In genomic region chr19:13880059-13880672, GRCh38 we compare ENCODE assay signal across 1 cellular context.
TF ChIP-seq lines count a peak whose summit lies in the region.

No MANE protein-coding gene starts in this region.

TF ChIP-seq in K562, 482 proteins besides CTCF, POLR2A, EP300 and RAD21 (continued from another document and continues in another):
- no peak for TF ChIP-seq ZNF518B (CRISPR knock-in tag; IDR thresholded peaks at IDR 0.05)
- no peak for TF ChIP-seq RNF219 (CRISPR knock-in tag; IDR thresholded peaks at IDR 0.05)
- TF ChIP-seq ZNF57 (CRISPR knock-in tag; IDR thresholded peaks at IDR 0.05): no peak
- 0 out of 2 replicates have a peak, but pooled peaks have one; percentile 35 for TF ChIP-seq PTBP1 (IDR thresholded peaks at IDR 0.05; ENCODE audit: low read depth, low read length)
- no peak for TF ChIP-seq NELFE (IDR thresholded peaks at IDR 0.05; ENCODE audit: insufficient read depth, insufficient read length)
- TF ChIP-seq RB1 (IDR thresholded peaks at IDR 0.05; ENCODE audit: low read depth): peak; percentile 96
- TF ChIP-seq SAFB (IDR thresholded peaks at IDR 0.05; ENCODE audit: borderline replicate concordance, low read depth, low read length): peak; percentile 46; the same call in 1 of the 2 replicates
- TF ChIP-seq ZMIZ1 (IDR thresholded peaks at IDR 0.05; ENCODE audit: low read depth in 2 of 2, low read length in 2 of 2): 0 out of 4 replicates have a peak, but pooled peaks of 1 of the 2 experiments have one; percentile 60
- peak; percentile 22; the same call in 1 of the 2 replicates for TF ChIP-seq CBFB (CRISPR knock-in tag; IDR thresholded peaks at IDR 0.05)
- TF ChIP-seq ZNF197 (CRISPR knock-in tag; IDR thresholded peaks at IDR 0.05; ENCODE audit: low read depth): no peak
- TF ChIP-seq BHLHE40 (IDR thresholded peaks at IDR 0.05; ENCODE audit: low read length): peak; percentile 72
- no peak for TF ChIP-seq POLR3A (IDR thresholded peaks at IDR 0.05; ENCODE audit: borderline replicate concordance, extremely low read depth, insufficient read depth, insufficient read length)
- peak; percentile 88 for TF ChIP-seq MAFG (tag; conservative IDR thresholded peaks at IDR 0.05)
- TF ChIP-seq LEF1 (IDR thresholded peaks at IDR 0.05): peak; percentile 18; the same call in 1 of the 2 replicates
- TF ChIP-seq USF2 (CRISPR knock-in tag; IDR thresholded peaks at IDR 0.05): no peak; the same call in 1 of the 2 replicates
- TF ChIP-seq NCOA4 (IDR thresholded peaks at IDR 0.05; ENCODE audit: partially characterized antibody): no peak
- TF ChIP-seq RCOR1 (IDR thresholded peaks at IDR 0.05; ENCODE audit: borderline replicate concordance in 1 of 2, low read depth in 2 of 2, low read length in 2 of 2): peak in 1 of 2 experiments; percentile 90; a peak in 2 of 4 replicates
- no peak for TF ChIP-seq CUX1 (CRISPR knock-in tag; IDR thresholded peaks at IDR 0.05)
- TF ChIP-seq U2AF1 (optimal IDR thresholded peaks at IDR 0.05; ENCODE audit: low read depth, low read length): no peak
- TF ChIP-seq ID3 (CRISPR knock-in tag; IDR thresholded peaks at IDR 0.05): no peak
- TF ChIP-seq ID3 (tag; IDR thresholded peaks at IDR 0.05): peak; percentile 63; the same call in 1 of the 2 replicates
- no peak for TF ChIP-seq ZKSCAN8 (CRISPR knock-in tag; IDR thresholded peaks at IDR 0.05)
- TF ChIP-seq ZNF124 (CRISPR knock-in tag; IDR thresholded peaks at IDR 0.05): no peak
- TF ChIP-seq GTF2A2 (tag; IDR thresholded peaks at IDR 0.05): no peak
- peak; percentile 14; the same call in 1 of the 2 replicates for TF ChIP-seq CHD2 (IDR thresholded peaks at IDR 0.05; ENCODE audit: low read depth, low read length)
- TF ChIP-seq ZNF444 (CRISPR knock-in tag; IDR thresholded peaks at IDR 0.05): no peak
- TF ChIP-seq CCAR2 (IDR thresholded peaks at IDR 0.05; ENCODE audit: low read depth, low read length): no peak
- TF ChIP-seq PHF20 (IDR thresholded peaks at IDR 0.05; ENCODE audit: partially characterized antibody): peak; percentile 44
- TF ChIP-seq NFE2L1 (tag; IDR thresholded peaks at IDR 0.05; ENCODE audit: borderline replicate concordance, low read depth): no peak
- TF ChIP-seq SP1 (CRISPR knock-in tag; IDR thresholded peaks at IDR 0.05): peak; percentile 92
- TF ChIP-seq MTA3 (IDR thresholded peaks at IDR 0.05; ENCODE audit: borderline replicate concordance): peak; percentile 82; the same call in 1 of the 2 replicates
- TF ChIP-seq RFX5 (IDR thresholded peaks at IDR 0.05; ENCODE audit: low read depth, low read length): no peak
- TF ChIP-seq NONO (IDR thresholded peaks at IDR 0.05; ENCODE audit: low read depth in 2 of 2, low read length in 1 of 2): peak in 1 of 2 experiments; percentile 41; a peak in 1 of 4 replicates
- TF ChIP-seq ZNF232 (CRISPR knock-in tag; IDR thresholded peaks at IDR 0.05): no peak
- no peak for TF ChIP-seq IRF1 (CRISPR knock-in tag; IDR thresholded peaks at IDR 0.05; ENCODE audit: borderline replicate concordance)
- TF ChIP-seq CHD1 (IDR thresholded peaks at IDR 0.05; ENCODE audit: low read length): no peak
- TF ChIP-seq NR0B1 (IDR thresholded peaks at IDR 0.05; ENCODE audit: partially characterized antibody): no peak
- TF ChIP-seq CREB1 (IDR thresholded peaks at IDR 0.05): peak; percentile 77
- TF ChIP-seq CREB1 (CRISPR knock-in tag; IDR thresholded peaks at IDR 0.05): peak; percentile 94
- TF ChIP-seq ADNP (tag; IDR thresholded peaks at IDR 0.05): no peak
- peak; percentile 75; the same call in 1 of the 2 replicates for TF ChIP-seq ZKSCAN1 (IDR thresholded peaks at IDR 0.05; ENCODE audit: low read depth, low read length)
- TF ChIP-seq TFE3 (CRISPR knock-in tag; IDR thresholded peaks at IDR 0.05): peak; percentile 49
- TF ChIP-seq TFAM (CRISPR knock-in tag; conservative IDR thresholded peaks at IDR 0.05): no peak
- TF ChIP-seq CC2D1A (IDR thresholded peaks at IDR 0.05): peak; percentile 90; the same call in 1 of the 2 replicates
- TF ChIP-seq TAF1 (IDR thresholded peaks at IDR 0.05; ENCODE audit: control insufficient read depth, extremely low read depth, insufficient read depth, low read length, severe bottlenecking): peak; percentile 55
